Comparison of ENCODE assay signal across 1 cellular context in genomic region chr22:23395476-23396361, GRCh38.
TF ChIP-seq lines count a peak whose summit lies in the region.

No MANE protein-coding gene starts in this region.

TF ChIP-seq in WTC11, 78 proteins besides CTCF, POLR2A, EP300 and RAD21 (continued from another document):
- no peak for TF ChIP-seq AR (CRISPR knock-in tag; IDR thresholded peaks at IDR 0.05)
- no peak for TF ChIP-seq RELA (CRISPR knock-in tag; IDR thresholded peaks at IDR 0.05; ENCODE audit: borderline replicate concordance)
- TF ChIP-seq SMAD3 (CRISPR knock-in tag; IDR thresholded peaks at IDR 0.05; ENCODE audit: borderline replicate concordance): no peak
- no peak for TF ChIP-seq ATF1 (CRISPR knock-in tag; IDR thresholded peaks at IDR 0.05)
- TF ChIP-seq NFATC4 (CRISPR knock-in tag; IDR thresholded peaks at IDR 0.05): no peak
- no peak for TF ChIP-seq FOXK1 (CRISPR knock-in tag; IDR thresholded peaks at IDR 0.05)
- TF ChIP-seq FOXJ3 (CRISPR knock-in tag; IDR thresholded peaks at IDR 0.05; ENCODE audit: borderline replicate concordance): no peak
- no peak for TF ChIP-seq ZMAT4 (CRISPR knock-in tag; IDR thresholded peaks at IDR 0.05)
- no peak for TF ChIP-seq ZNF232 (CRISPR knock-in tag; IDR thresholded peaks at IDR 0.05)
- no peak for TF ChIP-seq SP1 (CRISPR knock-in tag; conservative IDR thresholded peaks at IDR 0.05)
- no peak for TF ChIP-seq SMAD4 (CRISPR knock-in tag; IDR thresholded peaks at IDR 0.05)
- TF ChIP-seq NFYB (CRISPR knock-in tag; conservative IDR thresholded peaks at IDR 0.05; ENCODE audit: low read depth): no peak
- no peak for TF ChIP-seq ZBTB21 (CRISPR knock-in tag; IDR thresholded peaks at IDR 0.05; ENCODE audit: borderline replicate concordance)
TF ChIP-seq in WTC11: peak in this region for 0.
